In the genomic region with DNA sequence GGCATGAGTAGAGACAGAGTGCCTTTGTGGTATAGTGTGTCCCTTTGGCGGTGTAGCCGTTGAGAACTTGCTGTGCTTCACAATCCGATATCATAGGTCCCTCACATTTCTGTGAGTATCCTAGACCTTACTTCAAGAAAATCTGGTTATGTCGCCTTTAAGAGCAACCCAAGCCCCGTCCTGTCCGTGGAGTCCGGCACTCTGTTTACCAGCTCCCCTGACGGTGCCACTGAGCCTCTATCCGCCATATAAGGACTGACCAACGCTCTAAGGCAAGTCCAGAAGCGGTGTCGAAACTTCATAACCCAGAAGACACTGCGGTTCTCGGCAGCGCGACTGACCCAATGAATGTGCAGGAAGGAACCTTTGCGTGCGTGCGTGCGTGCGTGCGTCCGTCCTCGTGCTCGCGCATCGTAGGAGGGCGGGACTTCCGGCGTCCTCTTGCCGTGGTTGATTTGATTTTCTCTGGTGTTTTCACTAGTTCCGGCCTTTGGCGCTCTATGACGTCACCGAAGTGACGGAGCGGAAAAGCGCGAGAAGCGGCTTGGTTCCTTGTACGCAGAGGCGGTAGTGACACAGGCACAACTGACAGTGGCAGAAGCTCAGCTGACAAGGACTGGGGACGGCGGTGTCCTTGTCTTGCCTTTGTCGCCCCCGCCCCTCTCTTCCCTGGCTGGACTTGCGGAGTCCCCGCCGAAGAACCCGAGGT, we compare ENCODE assay signal across 2 cellular contexts.
TF ChIP-seq lines count a peak whose summit lies in the region.

A gene (plus strand): TSS at position 555 of the 709 bp plus-strand sequence. CDS start 1,283 bp downstream, outside the sequence.
A gene (plus strand): TSS at position 555 of the 709 bp plus-strand sequence. CDS start 5,005 bp downstream, outside the sequence.

TF ChIP-seq in HCT116, 20 proteins besides CTCF, POLR2A, EP300 and RAD21 (continued from another document):
- TF ChIP-seq, protein P1, sequence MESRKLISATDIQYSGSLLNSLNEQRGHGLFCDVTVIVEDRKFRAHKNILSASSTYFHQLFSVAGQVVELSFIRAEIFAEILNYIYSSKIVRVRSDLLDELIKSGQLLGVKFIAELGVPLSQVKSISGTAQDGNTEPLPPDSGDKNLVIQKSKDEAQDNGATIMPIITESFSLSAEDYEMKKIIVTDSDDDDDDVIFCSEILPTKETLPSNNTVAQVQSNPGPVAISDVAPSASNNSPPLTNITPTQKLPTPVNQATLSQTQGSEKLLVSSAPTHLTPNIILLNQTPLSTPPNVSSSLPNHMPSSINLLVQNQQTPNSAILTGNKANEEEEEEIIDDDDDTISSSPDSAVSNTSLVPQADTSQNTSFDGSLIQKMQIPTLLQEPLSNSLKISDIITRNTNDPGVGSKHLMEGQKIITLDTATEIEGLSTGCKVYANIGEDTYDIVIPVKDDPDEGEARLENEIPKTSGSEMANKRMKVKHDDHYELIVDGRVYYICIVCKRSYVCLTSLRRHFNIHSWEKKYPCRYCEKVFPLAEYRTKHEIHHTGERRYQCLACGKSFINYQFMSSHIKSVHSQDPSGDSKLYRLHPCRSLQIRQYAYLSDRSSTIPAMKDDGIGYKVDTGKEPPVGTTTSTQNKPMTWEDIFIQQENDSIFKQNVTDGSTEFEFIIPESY (IDR thresholded peaks at IDR 0.05; ENCODE audit: extremely low read depth, insufficient replicate concordance, low read length), result no peak
- no peak; the same call in 1 of the 2 replicates for TF ChIP-seq CEBPB (IDR thresholded peaks at IDR 0.05; ENCODE audit: low read depth)
- peak; percentile 61 for TF ChIP-seq CBX3 (IDR thresholded peaks at IDR 0.05; ENCODE audit: low read depth)
- no peak for TF ChIP-seq JUND (IDR thresholded peaks at IDR 0.05)
- TF ChIP-seq, protein P2, sequence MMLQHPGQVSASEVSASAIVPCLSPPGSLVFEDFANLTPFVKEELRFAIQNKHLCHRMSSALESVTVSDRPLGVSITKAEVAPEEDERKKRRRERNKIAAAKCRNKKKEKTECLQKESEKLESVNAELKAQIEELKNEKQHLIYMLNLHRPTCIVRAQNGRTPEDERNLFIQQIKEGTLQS (IDR thresholded peaks at IDR 0.05), result no peak
- TF ChIP-seq YY1 (IDR thresholded peaks at IDR 0.05; ENCODE audit: extremely low read depth, insufficient replicate concordance, low read depth, low read length), result peak; percentile 23
- no peak for TF ChIP-seq EGR1 (IDR thresholded peaks at IDR 0.05; ENCODE audit: low read depth)
- TF ChIP-seq, protein P3, sequence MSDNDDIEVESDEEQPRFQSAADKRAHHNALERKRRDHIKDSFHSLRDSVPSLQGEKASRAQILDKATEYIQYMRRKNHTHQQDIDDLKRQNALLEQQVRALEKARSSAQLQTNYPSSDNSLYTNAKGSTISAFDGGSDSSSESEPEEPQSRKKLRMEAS (IDR thresholded peaks at IDR 0.05), result peak; percentile 4
- TF ChIP-seq, protein P4, sequence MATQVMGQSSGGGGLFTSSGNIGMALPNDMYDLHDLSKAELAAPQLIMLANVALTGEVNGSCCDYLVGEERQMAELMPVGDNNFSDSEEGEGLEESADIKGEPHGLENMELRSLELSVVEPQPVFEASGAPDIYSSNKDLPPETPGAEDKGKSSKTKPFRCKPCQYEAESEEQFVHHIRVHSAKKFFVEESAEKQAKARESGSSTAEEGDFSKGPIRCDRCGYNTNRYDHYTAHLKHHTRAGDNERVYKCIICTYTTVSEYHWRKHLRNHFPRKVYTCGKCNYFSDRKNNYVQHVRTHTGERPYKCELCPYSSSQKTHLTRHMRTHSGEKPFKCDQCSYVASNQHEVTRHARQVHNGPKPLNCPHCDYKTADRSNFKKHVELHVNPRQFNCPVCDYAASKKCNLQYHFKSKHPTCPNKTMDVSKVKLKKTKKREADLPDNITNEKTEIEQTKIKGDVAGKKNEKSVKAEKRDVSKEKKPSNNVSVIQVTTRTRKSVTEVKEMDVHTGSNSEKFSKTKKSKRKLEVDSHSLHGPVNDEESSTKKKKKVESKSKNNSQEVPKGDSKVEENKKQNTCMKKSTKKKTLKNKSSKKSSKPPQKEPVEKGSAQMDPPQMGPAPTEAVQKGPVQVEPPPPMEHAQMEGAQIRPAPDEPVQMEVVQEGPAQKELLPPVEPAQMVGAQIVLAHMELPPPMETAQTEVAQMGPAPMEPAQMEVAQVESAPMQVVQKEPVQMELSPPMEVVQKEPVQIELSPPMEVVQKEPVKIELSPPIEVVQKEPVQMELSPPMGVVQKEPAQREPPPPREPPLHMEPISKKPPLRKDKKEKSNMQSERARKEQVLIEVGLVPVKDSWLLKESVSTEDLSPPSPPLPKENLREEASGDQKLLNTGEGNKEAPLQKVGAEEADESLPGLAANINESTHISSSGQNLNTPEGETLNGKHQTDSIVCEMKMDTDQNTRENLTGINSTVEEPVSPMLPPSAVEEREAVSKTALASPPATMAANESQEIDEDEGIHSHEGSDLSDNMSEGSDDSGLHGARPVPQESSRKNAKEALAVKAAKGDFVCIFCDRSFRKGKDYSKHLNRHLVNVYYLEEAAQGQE (IDR thresholded peaks at IDR 0.05; ENCODE audit: low read depth), result no peak
- TF ChIP-seq SIN3A (IDR thresholded peaks at IDR 0.05; ENCODE audit: low read depth), result no peak; the same call in 1 of the 2 replicates
- TF ChIP-seq EZH2 (IDR thresholded peaks at IDR 0.05), result no peak
- TF ChIP-seq ZNF274 (IDR thresholded peaks at IDR 0.05; ENCODE audit: low read depth, low read length), result no peak
TF ChIP-seq in HCT116: peak in this region for 8.

TF ChIP-seq in neural cell, 6 proteins besides CTCF, POLR2A, EP300 and RAD21 (continued from another document):
- TF ChIP-seq, protein P4 (IDR thresholded peaks at IDR 0.05; ENCODE audit: borderline replicate concordance), result peak; percentile 75
- TF ChIP-seq MXI1 (conservative IDR thresholded peaks at IDR 0.05; ENCODE audit: poor library complexity, severe bottlenecking) (peak; percentile 71), TAF1 (IDR thresholded peaks at IDR 0.05; ENCODE audit: low read depth) (peak; percentile 59), EZH2 (IDR thresholded peaks at IDR 0.05; ENCODE audit: borderline replicate concordance, insufficient read depth, low read length, poor library complexity, severe bottlenecking) (no peak), SMC3 (conservative IDR thresholded peaks at IDR 0.05; ENCODE audit: poor library complexity) (peak; percentile 45)
